Comparison of ENCODE assay signal across 3 cellular contexts in the genomic region with DNA sequence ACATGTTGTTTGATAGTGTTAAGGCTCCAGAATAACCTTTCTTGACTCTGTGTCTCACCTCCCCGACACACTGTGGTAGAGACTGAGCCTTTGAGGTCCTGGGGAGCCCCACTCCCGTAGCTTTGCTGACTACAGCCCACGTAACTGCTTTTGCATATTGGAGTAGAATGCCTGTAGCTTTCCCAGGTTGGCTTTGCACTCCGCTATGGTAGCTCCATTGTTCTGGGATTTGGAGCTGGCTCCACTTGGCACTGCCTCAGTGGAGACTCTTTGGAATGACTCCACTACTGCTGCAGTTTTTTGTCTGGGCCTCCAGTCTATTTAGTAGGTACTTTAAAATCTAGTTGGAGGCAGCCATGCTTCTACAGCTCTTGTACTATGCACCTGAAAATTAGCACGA.
TF ChIP-seq lines count a peak whose summit lies in the region.

No MANE protein-coding gene starts in this region.

TF ChIP-seq in SK-N-SH, 30 proteins besides CTCF, POLR2A, EP300 and RAD21:
- TF ChIP-seq FOSL2 (IDR thresholded peaks at IDR 0.05; ENCODE audit: borderline replicate concordance, low read depth) (no peak), MXI1 (IDR thresholded peaks at IDR 0.05; ENCODE audit: low read depth, low read length) (no peak)
TF ChIP-seq in SK-N-SH: peak in this region for 0.

TF ChIP-seq in SK-N-SH treated with all-trans-retinoic acid at 6 μM for 48 hours, 23 proteins besides CTCF, POLR2A, EP300 and RAD21:
- no peak for TF ChIP-seq PPARA (CRISPR knock-in tag; IDR thresholded peaks at IDR 0.05; ENCODE audit: borderline replicate concordance)
- TF ChIP-seq BACH2 (CRISPR knock-in tag; IDR thresholded peaks at IDR 0.05; ENCODE audit: borderline replicate concordance), result no peak
- TF ChIP-seq ZNF565 (CRISPR knock-in tag; conservative IDR thresholded peaks at IDR 0.05; ENCODE audit: low read depth), result no peak
- TF ChIP-seq SNAI2 (CRISPR knock-in tag; IDR thresholded peaks at IDR 0.05), result no peak
- no peak for TF ChIP-seq TCF4 (CRISPR knock-in tag; IDR thresholded peaks at IDR 0.05; ENCODE audit: borderline replicate concordance)
- TF ChIP-seq ARNTL (CRISPR knock-in tag; IDR thresholded peaks at IDR 0.05; ENCODE audit: borderline replicate concordance, low read depth), result no peak
- TF ChIP-seq ZNF70 (CRISPR knock-in tag; IDR thresholded peaks at IDR 0.05), result no peak
- TF ChIP-seq, protein P1, sequence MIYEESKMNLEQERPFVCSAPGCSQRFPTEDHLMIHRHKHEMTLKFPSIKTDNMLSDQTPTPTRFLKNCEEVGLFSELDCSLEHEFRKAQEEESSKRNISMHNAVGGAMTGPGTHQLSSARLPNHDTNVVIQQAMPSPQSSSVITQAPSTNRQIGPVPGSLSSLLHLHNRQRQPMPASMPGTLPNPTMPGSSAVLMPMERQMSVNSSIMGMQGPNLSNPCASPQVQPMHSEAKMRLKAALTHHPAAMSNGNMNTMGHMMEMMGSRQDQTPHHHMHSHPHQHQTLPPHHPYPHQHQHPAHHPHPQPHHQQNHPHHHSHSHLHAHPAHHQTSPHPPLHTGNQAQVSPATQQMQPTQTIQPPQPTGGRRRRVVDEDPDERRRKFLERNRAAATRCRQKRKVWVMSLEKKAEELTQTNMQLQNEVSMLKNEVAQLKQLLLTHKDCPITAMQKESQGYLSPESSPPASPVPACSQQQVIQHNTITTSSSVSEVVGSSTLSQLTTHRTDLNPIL (CRISPR knock-in tag; IDR thresholded peaks at IDR 0.05; ENCODE audit: low read depth), result no peak
- no peak for TF ChIP-seq ZFP3 (CRISPR knock-in tag; IDR thresholded peaks at IDR 0.05)
- no peak for TF ChIP-seq CSDC2 (CRISPR knock-in tag; IDR thresholded peaks at IDR 0.05)
- TF ChIP-seq, protein P2, sequence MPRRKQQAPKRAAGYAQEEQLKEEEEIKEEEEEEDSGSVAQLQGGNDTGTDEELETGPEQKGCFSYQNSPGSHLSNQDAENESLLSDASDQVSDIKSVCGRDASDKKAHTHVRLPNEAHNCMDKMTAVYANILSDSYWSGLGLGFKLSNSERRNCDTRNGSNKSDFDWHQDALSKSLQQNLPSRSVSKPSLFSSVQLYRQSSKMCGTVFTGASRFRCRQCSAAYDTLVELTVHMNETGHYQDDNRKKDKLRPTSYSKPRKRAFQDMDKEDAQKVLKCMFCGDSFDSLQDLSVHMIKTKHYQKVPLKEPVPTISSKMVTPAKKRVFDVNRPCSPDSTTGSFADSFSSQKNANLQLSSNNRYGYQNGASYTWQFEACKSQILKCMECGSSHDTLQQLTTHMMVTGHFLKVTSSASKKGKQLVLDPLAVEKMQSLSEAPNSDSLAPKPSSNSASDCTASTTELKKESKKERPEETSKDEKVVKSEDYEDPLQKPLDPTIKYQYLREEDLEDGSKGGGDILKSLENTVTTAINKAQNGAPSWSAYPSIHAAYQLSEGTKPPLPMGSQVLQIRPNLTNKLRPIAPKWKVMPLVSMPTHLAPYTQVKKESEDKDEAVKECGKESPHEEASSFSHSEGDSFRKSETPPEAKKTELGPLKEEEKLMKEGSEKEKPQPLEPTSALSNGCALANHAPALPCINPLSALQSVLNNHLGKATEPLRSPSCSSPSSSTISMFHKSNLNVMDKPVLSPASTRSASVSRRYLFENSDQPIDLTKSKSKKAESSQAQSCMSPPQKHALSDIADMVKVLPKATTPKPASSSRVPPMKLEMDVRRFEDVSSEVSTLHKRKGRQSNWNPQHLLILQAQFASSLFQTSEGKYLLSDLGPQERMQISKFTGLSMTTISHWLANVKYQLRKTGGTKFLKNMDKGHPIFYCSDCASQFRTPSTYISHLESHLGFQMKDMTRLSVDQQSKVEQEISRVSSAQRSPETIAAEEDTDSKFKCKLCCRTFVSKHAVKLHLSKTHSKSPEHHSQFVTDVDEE (CRISPR knock-in tag; IDR thresholded peaks at IDR 0.05), result no peak
- TF ChIP-seq ISL1 (CRISPR knock-in tag; IDR thresholded peaks at IDR 0.05), result no peak
- no peak for TF ChIP-seq ZNF8 (CRISPR knock-in tag; IDR thresholded peaks at IDR 0.05)
- TF ChIP-seq RARB (CRISPR knock-in tag; IDR thresholded peaks at IDR 0.05), result no peak
- no peak for TF ChIP-seq TOX (CRISPR knock-in tag; IDR thresholded peaks at IDR 0.05; ENCODE audit: borderline replicate concordance)
- TF ChIP-seq ZFP30 (CRISPR knock-in tag; IDR thresholded peaks at IDR 0.05), result no peak
- TF ChIP-seq, protein P3, sequence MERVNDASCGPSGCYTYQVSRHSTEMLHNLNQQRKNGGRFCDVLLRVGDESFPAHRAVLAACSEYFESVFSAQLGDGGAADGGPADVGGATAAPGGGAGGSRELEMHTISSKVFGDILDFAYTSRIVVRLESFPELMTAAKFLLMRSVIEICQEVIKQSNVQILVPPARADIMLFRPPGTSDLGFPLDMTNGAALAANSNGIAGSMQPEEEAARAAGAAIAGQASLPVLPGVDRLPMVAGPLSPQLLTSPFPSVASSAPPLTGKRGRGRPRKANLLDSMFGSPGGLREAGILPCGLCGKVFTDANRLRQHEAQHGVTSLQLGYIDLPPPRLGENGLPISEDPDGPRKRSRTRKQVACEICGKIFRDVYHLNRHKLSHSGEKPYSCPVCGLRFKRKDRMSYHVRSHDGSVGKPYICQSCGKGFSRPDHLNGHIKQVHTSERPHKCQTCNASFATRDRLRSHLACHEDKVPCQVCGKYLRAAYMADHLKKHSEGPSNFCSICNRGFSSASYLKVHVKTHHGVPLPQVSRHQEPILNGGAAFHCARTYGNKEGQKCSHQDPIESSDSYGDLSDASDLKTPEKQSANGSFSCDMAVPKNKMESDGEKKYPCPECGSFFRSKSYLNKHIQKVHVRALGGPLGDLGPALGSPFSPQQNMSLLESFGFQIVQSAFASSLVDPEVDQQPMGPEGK (CRISPR knock-in tag; IDR thresholded peaks at IDR 0.05; ENCODE audit: borderline replicate concordance), result no peak
- TF ChIP-seq ZC3H10 (CRISPR knock-in tag; IDR thresholded peaks at IDR 0.05), result no peak

TF ChIP-seq in K562, 482 proteins besides CTCF, POLR2A, EP300 and RAD21:
- TF ChIP-seq FOXA3 (CRISPR knock-in tag; conservative IDR thresholded peaks at IDR 0.05 in 1 of 2, IDR thresholded peaks at IDR 0.05 in 1 of 2), result no peak
- TF ChIP-seq BMI1 (IDR thresholded peaks at IDR 0.05; ENCODE audit: low read length), result no peak
- TF ChIP-seq, protein P4, sequence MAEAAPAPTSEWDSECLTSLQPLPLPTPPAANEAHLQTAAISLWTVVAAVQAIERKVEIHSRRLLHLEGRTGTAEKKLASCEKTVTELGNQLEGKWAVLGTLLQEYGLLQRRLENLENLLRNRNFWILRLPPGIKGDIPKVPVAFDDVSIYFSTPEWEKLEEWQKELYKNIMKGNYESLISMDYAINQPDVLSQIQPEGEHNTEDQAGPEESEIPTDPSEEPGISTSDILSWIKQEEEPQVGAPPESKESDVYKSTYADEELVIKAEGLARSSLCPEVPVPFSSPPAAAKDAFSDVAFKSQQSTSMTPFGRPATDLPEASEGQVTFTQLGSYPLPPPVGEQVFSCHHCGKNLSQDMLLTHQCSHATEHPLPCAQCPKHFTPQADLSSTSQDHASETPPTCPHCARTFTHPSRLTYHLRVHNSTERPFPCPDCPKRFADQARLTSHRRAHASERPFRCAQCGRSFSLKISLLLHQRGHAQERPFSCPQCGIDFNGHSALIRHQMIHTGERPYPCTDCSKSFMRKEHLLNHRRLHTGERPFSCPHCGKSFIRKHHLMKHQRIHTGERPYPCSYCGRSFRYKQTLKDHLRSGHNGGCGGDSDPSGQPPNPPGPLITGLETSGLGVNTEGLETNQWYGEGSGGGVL (CRISPR knock-in tag; IDR thresholded peaks at IDR 0.05), result no peak
- no peak for TF ChIP-seq MTA2 (IDR thresholded peaks at IDR 0.05; ENCODE audit: low read depth)
- no peak for TF ChIP-seq MXI1 (IDR thresholded peaks at IDR 0.05; ENCODE audit: low read depth, low read length)
- TF ChIP-seq RBM14 (IDR thresholded peaks at IDR 0.05; ENCODE audit: borderline replicate concordance, insufficient read depth, low read depth, low read length), result no peak
- TF ChIP-seq, protein P5, sequence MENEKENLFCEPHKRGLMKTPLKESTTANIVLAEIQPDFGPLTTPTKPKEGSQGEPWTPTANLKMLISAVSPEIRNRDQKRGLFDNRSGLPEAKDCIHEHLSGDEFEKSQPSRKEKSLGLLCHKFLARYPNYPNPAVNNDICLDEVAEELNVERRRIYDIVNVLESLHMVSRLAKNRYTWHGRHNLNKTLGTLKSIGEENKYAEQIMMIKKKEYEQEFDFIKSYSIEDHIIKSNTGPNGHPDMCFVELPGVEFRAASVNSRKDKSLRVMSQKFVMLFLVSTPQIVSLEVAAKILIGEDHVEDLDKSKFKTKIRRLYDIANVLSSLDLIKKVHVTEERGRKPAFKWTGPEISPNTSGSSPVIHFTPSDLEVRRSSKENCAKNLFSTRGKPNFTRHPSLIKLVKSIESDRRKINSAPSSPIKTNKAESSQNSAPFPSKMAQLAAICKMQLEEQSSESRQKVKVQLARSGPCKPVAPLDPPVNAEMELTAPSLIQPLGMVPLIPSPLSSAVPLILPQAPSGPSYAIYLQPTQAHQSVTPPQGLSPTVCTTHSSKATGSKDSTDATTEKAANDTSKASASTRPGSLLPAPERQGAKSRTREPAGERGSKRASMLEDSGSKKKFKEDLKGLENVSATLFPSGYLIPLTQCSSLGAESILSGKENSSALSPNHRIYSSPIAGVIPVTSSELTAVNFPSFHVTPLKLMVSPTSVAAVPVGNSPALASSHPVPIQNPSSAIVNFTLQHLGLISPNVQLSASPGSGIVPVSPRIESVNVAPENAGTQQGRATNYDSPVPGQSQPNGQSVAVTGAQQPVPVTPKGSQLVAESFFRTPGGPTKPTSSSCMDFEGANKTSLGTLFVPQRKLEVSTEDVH (IDR thresholded peaks at IDR 0.05; ENCODE audit: low read depth, partially characterized antibody), result no peak
- TF ChIP-seq, protein P6, sequence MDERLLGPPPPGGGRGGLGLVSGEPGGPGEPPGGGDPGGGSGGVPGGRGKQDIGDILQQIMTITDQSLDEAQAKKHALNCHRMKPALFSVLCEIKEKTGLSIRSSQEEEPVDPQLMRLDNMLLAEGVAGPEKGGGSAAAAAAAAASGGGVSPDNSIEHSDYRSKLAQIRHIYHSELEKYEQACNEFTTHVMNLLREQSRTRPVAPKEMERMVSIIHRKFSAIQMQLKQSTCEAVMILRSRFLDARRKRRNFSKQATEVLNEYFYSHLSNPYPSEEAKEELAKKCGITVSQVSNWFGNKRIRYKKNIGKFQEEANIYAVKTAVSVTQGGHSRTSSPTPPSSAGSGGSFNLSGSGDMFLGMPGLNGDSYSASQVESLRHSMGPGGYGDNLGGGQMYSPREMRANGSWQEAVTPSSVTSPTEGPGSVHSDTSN (CRISPR knock-in tag; IDR thresholded peaks at IDR 0.05; ENCODE audit: low read depth), result no peak
- TF ChIP-seq, protein P6 (tag; conservative IDR thresholded peaks at IDR 0.05; ENCODE audit: low read depth), result no peak
- TF ChIP-seq NR2C1 (IDR thresholded peaks at IDR 0.05), result no peak
- TF ChIP-seq NR2C1 (tag; IDR thresholded peaks at IDR 0.05), result no peak
- no peak for TF ChIP-seq JUN (IDR thresholded peaks at IDR 0.05; ENCODE audit: borderline replicate concordance, low read depth, low read length)
- no peak for TF ChIP-seq JUN (CRISPR knock-in tag; IDR thresholded peaks at IDR 0.05; ENCODE audit: borderline replicate concordance)
- TF ChIP-seq, protein P7, sequence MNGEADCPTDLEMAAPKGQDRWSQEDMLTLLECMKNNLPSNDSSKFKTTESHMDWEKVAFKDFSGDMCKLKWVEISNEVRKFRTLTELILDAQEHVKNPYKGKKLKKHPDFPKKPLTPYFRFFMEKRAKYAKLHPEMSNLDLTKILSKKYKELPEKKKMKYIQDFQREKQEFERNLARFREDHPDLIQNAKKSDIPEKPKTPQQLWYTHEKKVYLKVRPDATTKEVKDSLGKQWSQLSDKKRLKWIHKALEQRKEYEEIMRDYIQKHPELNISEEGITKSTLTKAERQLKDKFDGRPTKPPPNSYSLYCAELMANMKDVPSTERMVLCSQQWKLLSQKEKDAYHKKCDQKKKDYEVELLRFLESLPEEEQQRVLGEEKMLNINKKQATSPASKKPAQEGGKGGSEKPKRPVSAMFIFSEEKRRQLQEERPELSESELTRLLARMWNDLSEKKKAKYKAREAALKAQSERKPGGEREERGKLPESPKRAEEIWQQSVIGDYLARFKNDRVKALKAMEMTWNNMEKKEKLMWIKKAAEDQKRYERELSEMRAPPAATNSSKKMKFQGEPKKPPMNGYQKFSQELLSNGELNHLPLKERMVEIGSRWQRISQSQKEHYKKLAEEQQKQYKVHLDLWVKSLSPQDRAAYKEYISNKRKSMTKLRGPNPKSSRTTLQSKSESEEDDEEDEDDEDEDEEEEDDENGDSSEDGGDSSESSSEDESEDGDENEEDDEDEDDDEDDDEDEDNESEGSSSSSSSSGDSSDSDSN (IDR thresholded peaks at IDR 0.05; ENCODE audit: borderline replicate concordance in 1 of 2, low read depth in 2 of 2, low read length in 2 of 2), result no peak
- TF ChIP-seq, protein P8, sequence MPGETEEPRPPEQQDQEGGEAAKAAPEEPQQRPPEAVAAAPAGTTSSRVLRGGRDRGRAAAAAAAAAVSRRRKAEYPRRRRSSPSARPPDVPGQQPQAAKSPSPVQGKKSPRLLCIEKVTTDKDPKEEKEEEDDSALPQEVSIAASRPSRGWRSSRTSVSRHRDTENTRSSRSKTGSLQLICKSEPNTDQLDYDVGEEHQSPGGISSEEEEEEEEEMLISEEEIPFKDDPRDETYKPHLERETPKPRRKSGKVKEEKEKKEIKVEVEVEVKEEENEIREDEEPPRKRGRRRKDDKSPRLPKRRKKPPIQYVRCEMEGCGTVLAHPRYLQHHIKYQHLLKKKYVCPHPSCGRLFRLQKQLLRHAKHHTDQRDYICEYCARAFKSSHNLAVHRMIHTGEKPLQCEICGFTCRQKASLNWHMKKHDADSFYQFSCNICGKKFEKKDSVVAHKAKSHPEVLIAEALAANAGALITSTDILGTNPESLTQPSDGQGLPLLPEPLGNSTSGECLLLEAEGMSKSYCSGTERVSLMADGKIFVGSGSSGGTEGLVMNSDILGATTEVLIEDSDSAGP (CRISPR knock-in tag; IDR thresholded peaks at IDR 0.05), result no peak
- TF ChIP-seq SIRT6 (IDR thresholded peaks at IDR 0.05; ENCODE audit: low read depth, low read length), result no peak
